ENCODE assay signal across 24 cellular contexts in genomic region chr3:25820816-25821486, GRCh38. TPM values are rescaled to one million over a fixed set of nuclear protein-coding genes. Genes with fewer than 3 reads are reported as not detected.
A peak's percentile ranks its signal among the peaks of the same experiment; 100 is the strongest.
DNase-seq lines count a peak whose midpoint lies in the region; ATAC-seq, FAIRE-seq and TF ChIP-seq lines count a peak whose summit lies in the region.
"Had no signal": no experiment of that assay in that cellular context is flagged by ENCODE, and none has a peak within 500 bp of the region (broad histone marks: within the 10 kb centered on the region; RNA-seq: fewer than 3 reads in every experiment).

No MANE protein-coding gene starts in this region.

- no peaks in the 10 kb centered on the region for H3K36me3 Mint-ChIP-seq in GM23338 (ENCODE audit: low read depth)
- H3K36me3 Mint-ChIP-seq in CD4-positive, alpha-beta memory T cell = no peaks in the 10 kb centered on the region
- H3K36me3 Mint-ChIP-seq: T-cell had no signal

- peaks cover 2% of the 10 kb centered on the region for H3K27me3 Mint-ChIP-seq in GM23338 (ENCODE audit: insufficient read depth, low read depth, poor library complexity)
- peaks cover 0 to 2% of the 10 kb centered on the region in 2 donors for H3K27me3 Mint-ChIP-seq in CD4-positive, alpha-beta memory T cell
- H3K27me3 Mint-ChIP-seq: stimulated activated naive CD8-positive, alpha-beta T cell treated with anti-CD3 and anti-CD28 coated beads, Interleukin-15, amount 100 ng/mL, for 72 hours had no signal

- no peaks in the 10 kb centered on the region for H3K36me3 ChIP-seq in GM23338 (ENCODE audit: insufficient read depth)
- no peaks in the 10 kb centered on the region for H3K36me3 ChIP-seq in CD4-positive, alpha-beta memory T cell (ENCODE audit: insufficient read depth, low read length)
- H3K36me3 ChIP-seq: pancreas, upper lobe of left lung had no signal

- TF ChIP-seq CTCF in GM23338 (conservative IDR thresholded peaks at IDR 0.05; ENCODE audit: low read depth in 2 of 2) (no peak), epithelial cell of esophagus (IDR thresholded peaks at IDR 0.05; ENCODE audit: insufficient read depth, low read depth, low read length, missing control alignments) (no peak)

- CTCF ChIA-PET in CD4-positive, alpha-beta memory T cell (lab: Charles Lee; ENCODE audit: partially characterized antibody) = no interaction called here

- no peak for FAIRE-seq in RCC 7860 (lab: Jason Lieb, UNC)
- FAIRE-seq: D721Med, kidney, pancreas had no signal

- peak overlapping the region; percentile 3; the same call in 1 of the 2 replicates for H3K4me2 ChIP-seq in GM23338

- no peaks in the 10 kb centered on the region for H3K27me3 ChIP-seq in GM23338 (ENCODE audit: insufficient read depth)
- no peaks in the 10 kb centered on the region for H3K27me3 ChIP-seq in CD4-positive, alpha-beta memory T cell (ENCODE audit: insufficient read depth, low read length)
- H3K27me3 ChIP-seq: pancreas, upper lobe of left lung had no signal

- no peaks in the 10 kb centered on the region for H4K20me1 ChIP-seq in GM23338 (replicated peaks; ENCODE audit: insufficient read depth)

- H2AFZ ChIP-seq in GM23338 = peak overlapping the region; percentile 28; the same call in 1 of the 2 replicates

- peak overlapping the region; percentile 45; the same call in 1 of the 2 replicates for H3K27ac ChIP-seq in GM23338 (ENCODE audit: low read depth)
- no peak overlapping the region for H3K27ac ChIP-seq in CD4-positive, alpha-beta memory T cell (ENCODE audit: low read depth, low read length)
- H3K27ac ChIP-seq: HL-60, pancreas, skin epidermis, upper lobe of left lung had no signal

- intact Hi-C loops in CD4-positive, alpha-beta memory T cell (cut with micrococcal nuclease) = no loop called here

- H3F3A ChIP-seq in GM23338 (replicated peaks; ENCODE audit: low read depth) = no peaks in the 10 kb centered on the region

- H3K9me3 ChIP-seq in CD4-positive, alpha-beta memory T cell (ENCODE audit: control insufficient read depth in 1 of 2, low read length in 2 of 2) = no peaks in the 10 kb centered on the region
- H3K9me3 ChIP-seq: pancreas, upper lobe of left lung had no signal

- peak overlapping the region; percentile 89 for H3K27ac Mint-ChIP-seq in GM23338
- no peak overlapping the region for H3K27ac Mint-ChIP-seq in CD4-positive, alpha-beta memory T cell
- H3K27ac Mint-ChIP-seq: activated naive CD4-positive, alpha-beta T cell treated with anti-CD3 and anti-CD28 coated beads for 36 hours; B cell; stimulated activated naive CD8-positive, alpha-beta T cell treated with anti-CD3 and anti-CD28 coated beads, Interleukin-15, amount 100 ng/mL, for 72 hours; T-cell had no signal

- peaks cover under 1% of the 10 kb centered on the region; the same call in 1 of the 3 replicates for H3K9me3 Mint-ChIP-seq in GM23338
- peaks cover 0 to 1% (median 0%) of the 10 kb centered on the region in 8 donors for H3K9me3 Mint-ChIP-seq in CD4-positive, alpha-beta memory T cell
- H3K9me3 Mint-ChIP-seq: activated naive CD4-positive, alpha-beta T cell treated with anti-CD3 and anti-CD28 coated beads for 36 hours had no signal

- H3K9me2 ChIP-seq in GM23338 (ENCODE audit: insufficient read depth) = 0 out of 2 replicates have a peak, but pooled peaks cover 6% of the 10 kb centered on the region

- ATAC-seq in GM23338 (no peak), GM18861 (IDR thresholded peaks at IDR 0.05; ENCODE audit: unreplicated experiment) (no peak), GM21786 (IDR thresholded peaks at IDR 0.05; ENCODE audit: unreplicated experiment) (no peak)
- ATAC-seq: stimulated activated naive CD8-positive, alpha-beta T cell treated with anti-CD3 and anti-CD28 coated beads, Interleukin-15, amount 100 ng/mL, for 72 hours; T-cell had no signal

- POLR2A ChIA-PET in CD4-positive, alpha-beta memory T cell (lab: Charles Lee; ENCODE audit: partially characterized antibody) = no interaction called here

- H3K79me2 ChIP-seq in GM23338 (replicated peaks; ENCODE audit: insufficient read depth) = no peaks in the 10 kb centered on the region

- peaks cover 20% of the 10 kb centered on the region for H3K4me1 Mint-ChIP-seq in GM23338
- peaks cover 2 to 4% (median 3%) of the 10 kb centered on the region in 4 donors for H3K4me1 Mint-ChIP-seq in CD4-positive, alpha-beta memory T cell
- H3K4me1 Mint-ChIP-seq: B cell had no signal

- no peak overlapping the region for H3K4me3 Mint-ChIP-seq in GM23338
- no peak overlapping the region for H3K4me3 Mint-ChIP-seq in CD4-positive, alpha-beta memory T cell
- H3K4me3 Mint-ChIP-seq: activated naive CD4-positive, alpha-beta T cell treated with anti-CD3 and anti-CD28 coated beads for 36 hours; B cell; stimulated activated naive CD8-positive, alpha-beta T cell treated with anti-CD3 and anti-CD28 coated beads, Interleukin-15, amount 100 ng/mL, for 72 hours; T-cell had no signal

- H3K4me3 ChIP-seq in GM23338 (no peak overlapping the region), epithelial cell of esophagus (ENCODE audit: low read length) (no peak overlapping the region)
- H3K4me3 ChIP-seq in CD4-positive, alpha-beta memory T cell (ENCODE audit: low read length in 2 of 2) = no peak overlapping the region
- H3K4me3 ChIP-seq: lung, pancreas, skin epidermis, upper lobe of left lung had no signal

- DNase-seq in GM23338 (ENCODE audit: low spot score) = no peak
- DNase-seq in RCC 7860 (ENCODE audit: low spot score) = peak; percentile 34
- DNase-seq in epithelial cell of esophagus (ENCODE audit: low read depth) = peak; percentile 26
- peak; percentile 21 for DNase-seq in renal cortical epithelial cell (ENCODE audit: low read depth)
- DNase-seq in CD4-positive, alpha-beta memory T cell = no peak
- no peak for DNase-seq in effector CD4-positive, alpha-beta T cell
- DNase-seq: activated CD4-positive, alpha-beta T cell treated with anti-CD3 and anti-CD28 coated beads, Interleukin-2, amount 50 U/mL, for 1 hour; activated naive CD4-positive, alpha-beta T cell treated with anti-CD3 and anti-CD28 coated beads for 36 hours; GDM1; KG1; kidney; NCI-H1930; pancreas; stimulated activated CD4-positive, alpha-beta T cell treated with anti-CD3 and anti-CD28 coated beads, Interleukin-2, amount 100 ng/mL, for 48 hours; stimulated activated naive CD8-positive, alpha-beta T cell treated with anti-CD3 and anti-CD28 coated beads, Interleukin-15, amount 100 ng/mL, for 72 hours; T-cell; upper lobe of left lung had no signal

- peaks cover 43% of the 10 kb centered on the region for H3K4me1 ChIP-seq in GM23338 (ENCODE audit: insufficient read depth)
- H3K4me1 ChIP-seq in CD4-positive, alpha-beta memory T cell (ENCODE audit: insufficient read depth, low read length) = peaks cover 2% of the 10 kb centered on the region
- H3K4me1 ChIP-seq: pancreas, upper lobe of left lung had no signal

RNA-seq across cellular contexts. Expression of gene OXSM, which starts 31.1 kb away (rescaled TPM):
- 2.2 and 4.6 TPM in 2 replicates for total RNA-seq in GM23338 (2014; rRNA removed; shearing (Covaris generic))
- 1.3 and 3.1 TPM in 2 replicates for polyA plus RNA-seq in GM23338 (2016; fragmentation: Nextera tagmentation; extraction: Ambion mirVana)
- total RNA-seq in renal cortical epithelial cell = 14.4 and 17.6 TPM in 2 replicates
- 10 to 100 TPM; 13.7 to 17.5 TPM for total RNA-seq in CD4-positive, alpha-beta memory T cell
- 10 to 100 TPM; 13.2 to 20.6 TPM for polyA plus RNA-seq in CD4-positive, alpha-beta memory T cell

RNA-seq across cellular contexts. Expression of gene NGLY1, which starts 37.7 kb away (rescaled TPM):
- 34.0 and 43.5 TPM in 2 replicates for total RNA-seq in GM23338 (2014; rRNA removed; shearing (Covaris generic))
- 20.4 TPM in 2 replicates for polyA plus RNA-seq in GM23338 (2016; fragmentation: Nextera tagmentation; extraction: Ambion mirVana)
- 39.9 and 42.7 TPM in 2 replicates for total RNA-seq in renal cortical epithelial cell
- total RNA-seq in CD4-positive, alpha-beta memory T cell = 10 to 100 TPM; 71.3 to 74.3 TPM
- 10 to 100 TPM; 52.0 to 58.1 TPM for polyA plus RNA-seq in CD4-positive, alpha-beta memory T cell

Comparison
In these comparisons a context has a peak if more than half of its experiments do, and no peak if none do; other contexts are left out.
1. DNase-seq: peak in RCC 7860 (single experiment), epithelial cell of esophagus (single experiment) and renal cortical epithelial cell (single experiment); none in GM23338 (single experiment), CD4-positive, alpha-beta memory T cell (0 of 5) and effector CD4-positive, alpha-beta T cell (single experiment).